Comparison of ENCODE assay signal across 8 cellular contexts in the genomic region with DNA sequence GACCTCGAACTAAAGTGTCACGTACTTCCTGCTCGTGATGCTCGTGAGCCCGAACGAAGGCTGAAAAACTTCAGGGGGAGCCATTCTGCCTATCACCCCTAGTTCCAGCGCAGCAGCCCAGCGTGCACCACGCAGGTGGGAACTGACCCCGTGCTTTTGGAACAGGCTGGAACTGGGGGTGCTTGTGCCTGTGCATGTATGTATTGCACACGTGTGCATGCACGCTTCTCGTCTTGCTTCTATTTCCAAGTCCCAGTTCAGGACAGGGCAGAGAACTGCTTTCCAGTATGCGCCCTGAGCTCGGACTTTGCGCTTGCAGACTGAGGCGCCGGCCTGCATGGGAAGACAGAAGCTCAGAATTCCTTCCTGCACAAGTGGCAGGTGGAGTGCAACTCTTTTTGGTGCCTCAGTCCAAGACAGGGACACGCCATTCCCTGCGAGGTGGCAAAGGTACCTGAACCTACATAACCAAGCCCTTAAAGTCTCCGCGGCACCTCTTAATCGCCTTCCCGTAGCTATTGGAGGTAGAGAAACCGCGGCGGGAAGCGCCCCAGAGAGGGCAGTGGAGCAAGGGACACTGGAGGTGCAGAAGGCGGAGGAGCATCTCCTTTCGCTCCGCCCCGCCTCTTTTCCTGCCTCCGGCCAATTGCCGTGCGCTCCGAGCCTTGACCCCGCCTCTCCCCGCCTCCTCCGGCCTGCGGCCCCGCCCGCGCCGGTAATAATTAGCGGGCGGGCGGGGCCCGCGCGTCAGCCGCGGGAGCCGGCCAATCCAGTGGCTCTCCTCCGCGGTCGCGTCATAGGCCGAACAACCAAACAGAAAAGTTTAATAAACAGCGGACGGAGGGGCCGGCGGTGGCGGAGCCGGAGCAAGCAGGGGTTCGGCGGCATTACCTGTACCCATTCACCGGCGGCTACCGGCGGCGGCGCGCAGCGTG. TPM values are rescaled to one million over a fixed set of nuclear protein-coding genes. Genes with fewer than 3 reads are reported as not detected.
DNase-seq lines count a peak whose midpoint lies in the region; ATAC-seq, FAIRE-seq and TF ChIP-seq lines count a peak whose summit lies in the region.

TSS of gene ZFAND6 (plus strand) at position 826 of the 935 bp plus-strand sequence. CDS start 60,669 bp downstream, outside the sequence.

- no peak for TF ChIP-seq CTCF in psoas muscle (IDR thresholded peaks at IDR 0.05)

- peak within 1 kb of the TSS; percentile 95 for H3K27ac Mint-ChIP-seq in T-helper 17 cell

- intact Hi-C loops in left ventricle myocardium superior (cut with micrococcal nuclease) = no loop called here
- intact Hi-C loops in psoas muscle (cut with DNase I) = loop anchor here (2.0 to 10.0 kb wide), 3 partner anchors 92 to 164 kb away; partner anchors contain the start of genes FAH (in 1 of the 2) and MTHFS (in 1 of the 2)

- peak; percentile 82 for ATAC-seq in HG02885 (IDR thresholded peaks at IDR 0.05; ENCODE audit: poor library complexity, unreplicated experiment)
- ATAC-seq in T-helper 17 cell = peak; percentile 92
- peak; percentile 98 for ATAC-seq in left ventricle myocardium superior
- ATAC-seq in psoas muscle = peak; percentile 97 to 98 (median 98)

- peak within 1 kb of the TSS; percentile 95 for H3K4me3 Mint-ChIP-seq in T-helper 17 cell

- peaks cover 20% of the 10 kb centered on the region for H3K4me1 Mint-ChIP-seq in T-helper 17 cell

- H3K27ac ChIP-seq in psoas muscle = peak within 1 kb of the TSS; percentile 97

- peaks cover 25% of the 10 kb centered on the region for H3K4me1 ChIP-seq in psoas muscle

- no peaks in the 10 kb centered on the region for H3K27me3 ChIP-seq in psoas muscle (ENCODE audit: insufficient read depth in 3 of 3, low read length in 2 of 3)

- 0 to 1% (median 1%) methylated on average over 52 to 74 of the region's 74 CpGs for WGBS in psoas muscle, 3 donors

- peaks cover 4% of the 10 kb centered on the region for H3K27me3 Mint-ChIP-seq in T-helper 17 cell

- peak; percentile 17 for FAIRE-seq in urothelium cell line (lab: Jason Lieb, UNC)

- no peaks in the 10 kb centered on the region for H3K36me3 ChIP-seq in psoas muscle (ENCODE audit: insufficient read depth in 1 of 2, low read depth in 1 of 2)

- peak; percentile 90 for TF ChIP-seq POLR2A in GM15510 (IDR thresholded peaks at IDR 0.05; ENCODE audit: borderline replicate concordance, extremely low read depth, insufficient read length)

- H3K4me3 ChIP-seq in psoas muscle = peak within 1 kb of the TSS; percentile 84

- H3K9me3 ChIP-seq in T-helper 17 cell (ENCODE audit: control insufficient read depth, low read length, poor library complexity, severe bottlenecking) (no peaks in the 10 kb centered on the region), psoas muscle (no peaks in the 10 kb centered on the region)

- H3K36me3 Mint-ChIP-seq in T-helper 17 cell (ENCODE audit: low read depth) = no peaks in the 10 kb centered on the region

- DNase-seq in NCI-H1694 treated with DMSO at 0.1 percent for 48 hours (lab: John Stamatoyannopoulos, UW) (peak; percentile 70), T-helper 17 cell (peak; percentile 92 to 94 (median 94)), amygdala (lab: John Stamatoyannopoulos, UW) (peak; percentile 50 to 96 (median 88)), left ventricle myocardium superior (peak; percentile 97), psoas muscle (peak; percentile 95 to 98), urothelium cell line (ENCODE audit: low spot score) (peak; percentile 97)

RNA-seq across cellular contexts. Expression of gene ZFAND6, which starts in this region (rescaled TPM):
- 10 to 100 TPM; 85.5 to 91.6 TPM for total RNA-seq in T-helper 17 cell
- 67.6 TPM for total RNA-seq in left ventricle myocardium superior
- 100 to 1,000 TPM in 1 of 4 donors, 10 to 100 TPM in 3; 66.3 to 102 (median 86.8) TPM for total RNA-seq in psoas muscle
- polyA plus RNA-seq in psoas muscle = 100 to 1,000 TPM in 1 of 3 donors, 10 to 100 TPM in 2; 67.6 to 125 (median 78.8) TPM

Comparison
In these comparisons a context has a peak if more than half of its experiments do, and no peak if none do; other contexts are left out.
1. Peak in every context shown above with its lines: DNase-seq, ATAC-seq, H3K4me3 ChIP-seq and H3K27ac ChIP-seq.